20 cellular contexts compared by ENCODE assay signal in the genomic region with DNA sequence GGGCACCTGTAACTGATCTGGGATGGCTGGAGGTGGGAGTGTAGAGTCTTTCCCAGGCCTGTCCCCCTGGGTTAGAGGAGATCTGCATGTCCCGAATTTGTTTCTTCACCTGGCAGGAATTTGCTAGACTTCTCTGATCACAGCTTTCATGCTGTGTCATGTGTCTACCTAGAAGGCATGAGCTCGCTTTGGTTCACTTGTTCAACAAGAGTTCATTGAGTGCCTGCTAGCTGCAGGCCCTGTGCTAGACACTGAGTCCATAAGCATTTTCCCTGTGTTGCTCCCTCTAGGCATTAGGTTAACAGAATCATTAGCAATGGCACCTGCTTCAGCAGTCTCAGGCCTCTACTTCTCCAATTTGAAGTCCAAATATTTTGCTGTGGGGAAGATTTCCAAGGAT.
"Had no signal": no experiment of that assay in that cellular context is flagged by ENCODE, and none has a peak within 500 bp of the region (broad histone marks: within the 10 kb centered on the region; RNA-seq: fewer than 3 reads in every experiment).

No MANE protein-coding gene starts in this region.

- H3K9me3 ChIP-seq: left lung, psoas muscle, sigmoid colon, upper lobe of right lung, vagina had no signal

- ATAC-seq: foreskin keratinocyte; left lung; natural killer cell treated with Interleukin-12 subunit alpha and Interleukin-12 subunit beta and Interleukin-15 and Interleukin-18, amount 100 ng/mL, for 72 hours; psoas muscle; upper lobe of right lung had no signal

- H3K27ac Mint-ChIP-seq: endodermal cell; natural killer cell treated with Interleukin-12 subunit alpha and Interleukin-12 subunit beta and Interleukin-15 and Interleukin-18, amount 100 ng/mL, for 72 hours had no signal

- H3K4me3 ChIP-seq: coronary artery, left lung, lung, psoas muscle, sigmoid colon, skin epidermis, upper lobe of right lung, vagina had no signal

- H3K4me1 ChIP-seq: foreskin keratinocyte, left lung, psoas muscle, upper lobe of right lung, vagina had no signal

- H3K27ac ChIP-seq: coronary artery, foreskin keratinocyte, left lung, psoas muscle, skin epidermis, upper lobe of right lung, vagina had no signal

- H3K27me3 ChIP-seq: foreskin keratinocyte, left lung, sigmoid colon, upper lobe of right lung, vagina had no signal

- H3K27me3 Mint-ChIP-seq: natural killer cell treated with Interleukin-12 subunit alpha and Interleukin-12 subunit beta and Interleukin-15 and Interleukin-18, amount 100 ng/mL, for 72 hours had no signal

- H3K4me3 Mint-ChIP-seq: endodermal cell; natural killer cell treated with Interleukin-12 subunit alpha and Interleukin-12 subunit beta and Interleukin-15 and Interleukin-18, amount 100 ng/mL, for 72 hours had no signal

- DNase-seq: effector CD4-positive, alpha-beta T cell; endodermal cell; erythroblast; foreskin keratinocyte; head of caudate nucleus; islet precursor cell; left lung; mesenchymal stem cell; midbrain; occipital lobe; psoas muscle; sigmoid colon; stimulated activated CD4-positive, alpha-beta T cell treated with anti-CD3 and anti-CD28 coated beads, Interleukin-12 subunit alpha, Interleukin-12 subunit beta, amount 100 ng/mL, for 4 hours; stimulated activated naive CD4-positive, alpha-beta T cell treated with Interleukin-2 at 50 U/mL for 16 hours; upper lobe of right lung had no signal
